Comparison of ENCODE assay signal across 17 cellular contexts in genomic region chr20:609371-609964, GRCh38. TPM values are rescaled to one million over a fixed set of nuclear protein-coding genes. Genes with fewer than 3 reads are reported as not detected.
DNase-seq lines count a peak whose midpoint lies in the region; ATAC-seq and TF ChIP-seq lines count a peak whose summit lies in the region.
"Had no signal": no experiment of that assay in that cellular context is flagged by ENCODE, and none has a peak within 500 bp of the region (broad histone marks: within the 10 kb centered on the region; RNA-seq: fewer than 3 reads in every experiment).

No MANE protein-coding gene starts in this region.

- H3K36me3 Mint-ChIP-seq in endothelial cell (ENCODE audit: low read depth, unreplicated experiment): peaks cover 3% of the 10 kb centered on the region
- H3K36me3 Mint-ChIP-seq: stimulated activated naive B cell treated with anti-CD40 and anti-IgM and Interleukin-4, amounts not matched to agents 10 μg/mL and 1 μg/mL and 100 μg/mL, for 72 hours had no signal

- peak overlapping the region; percentile 48 for H3K9ac ChIP-seq in HUES6 (ENCODE audit: low read length)

- peaks cover 29% of the 10 kb centered on the region for H3K4me1 ChIP-seq in HUES6 (ENCODE audit: control insufficient read depth, insufficient read depth, low read length)
- peaks cover 27% of the 10 kb centered on the region for H3K4me1 ChIP-seq in mesodermal cell (ENCODE audit: control insufficient read depth, insufficient read depth, low read length, poor library complexity, severe bottlenecking)
- H3K4me1 ChIP-seq: ascending aorta, prostate gland had no signal

- no peak for TF ChIP-seq CTCF in endothelial cell (IDR thresholded peaks at IDR 0.05; ENCODE audit: unreplicated experiment)

- peaks cover 46% of the 10 kb centered on the region for H3K4me1 Mint-ChIP-seq in endothelial cell (ENCODE audit: unreplicated experiment)
- H3K4me1 Mint-ChIP-seq: activated T-helper 17 cell treated with anti-CD3 and anti-CD28 coated beads, Interleukin-2, amount 50 U/mL, for 72 hours had no signal

- WGBS in mesodermal cell (ENCODE audit: insufficient coverage in 2 of 2), 2 experiments: 7 to 8% methylated on average over 35 to 48 of the region's 54 CpGs

- peak; percentile 80 for DNase-seq in D341Med (ENCODE audit: low spot score)
- no peak for DNase-seq in endothelial cell (ENCODE audit: low spot score)
- DNase-seq in NCI-H146 (lab: John Stamatoyannopoulos, UW): no peak
- no peak for DNase-seq in UCSD-AML1 (lab: John Stamatoyannopoulos, UW; ENCODE audit: unreplicated experiment)
- DNase-seq: activated CD4-positive, alpha-beta T cell treated with anti-CD3 and anti-CD28 coated beads, Interleukin-2, amount 10 ng/mL, durations not matched to agents 7 days and 5 days; AML-193; effector memory CD8-positive, alpha-beta T cell; stimulated activated naive B cell treated with anti-CD40 and anti-IgM and Interleukin-4, amounts not matched to agents 10 μg/mL and 1 μg/mL and 100 μg/mL, for 72 hours had no signal

- H3K9me3 ChIP-seq in HUES6 (ENCODE audit: control insufficient read depth, insufficient read depth, low read depth, low read length) (no peaks in the 10 kb centered on the region), mesodermal cell (ENCODE audit: control insufficient read depth, low read length) (no peaks in the 10 kb centered on the region)
- H3K9me3 ChIP-seq: ascending aorta, prostate gland had no signal

- no peak overlapping the region for H3K27ac ChIP-seq in HUES6 (ENCODE audit: low read depth, low read length)
- no peak overlapping the region for H3K27ac ChIP-seq in mesodermal cell (ENCODE audit: low read depth, low read length, severe bottlenecking)
- H3K27ac ChIP-seq: ascending aorta, prostate gland had no signal

- peaks cover 50% of the 10 kb centered on the region for H3K27me3 ChIP-seq in HUES6 (ENCODE audit: control insufficient read depth, insufficient read depth, low read length)
- H3K27me3 ChIP-seq: ascending aorta had no signal

- H3K4me3 ChIP-seq in HUES6 (ENCODE audit: low read depth, low read length) (peak overlapping the region; percentile 69), mesodermal cell (ENCODE audit: extremely low read depth, insufficient read depth, low read length, poor library complexity, severe bottlenecking) (peak overlapping the region; percentile 35)
- H3K4me3 ChIP-seq: prostate gland had no signal

- H3K27ac Mint-ChIP-seq in endothelial cell (ENCODE audit: unreplicated experiment): no peak overlapping the region
- H3K27ac Mint-ChIP-seq: activated CD4-positive, alpha-beta T cell treated with anti-CD3 and anti-CD28 coated beads, Interleukin-2, amount 10 ng/mL, durations not matched to agents 7 days and 5 days; activated T-helper 17 cell treated with anti-CD3 and anti-CD28 coated beads, Interleukin-2, amount 50 U/mL, for 72 hours; effector memory CD8-positive, alpha-beta T cell; stimulated activated naive B cell treated with anti-CD40 and anti-IgM and Interleukin-4, amounts not matched to agents 10 μg/mL and 1 μg/mL and 100 μg/mL, for 72 hours had no signal

- peak overlapping the region; percentile 60 for H3K4me3 Mint-ChIP-seq in endothelial cell (ENCODE audit: unreplicated experiment)
- H3K4me3 Mint-ChIP-seq: activated CD4-positive, alpha-beta T cell treated with anti-CD3 and anti-CD28 coated beads, Interleukin-2, amount 10 ng/mL, durations not matched to agents 7 days and 5 days; activated T-helper 17 cell treated with anti-CD3 and anti-CD28 coated beads, Interleukin-2, amount 50 U/mL, for 72 hours; effector memory CD8-positive, alpha-beta T cell; stimulated activated naive B cell treated with anti-CD40 and anti-IgM and Interleukin-4, amounts not matched to agents 10 μg/mL and 1 μg/mL and 100 μg/mL, for 72 hours had no signal

- H3K9me3 Mint-ChIP-seq in endothelial cell (ENCODE audit: unreplicated experiment): no peaks in the 10 kb centered on the region
- H3K9me3 Mint-ChIP-seq: activated CD4-positive, alpha-beta T cell treated with anti-CD3 and anti-CD28 coated beads, Interleukin-2, amount 10 ng/mL, durations not matched to agents 7 days and 5 days; activated T-helper 17 cell treated with anti-CD3 and anti-CD28 coated beads, Interleukin-2, amount 50 U/mL, for 72 hours; effector memory CD8-positive, alpha-beta T cell; stimulated activated naive B cell treated with anti-CD40 and anti-IgM and Interleukin-4, amounts not matched to agents 10 μg/mL and 1 μg/mL and 100 μg/mL, for 72 hours had no signal

- peaks cover 11% of the 10 kb centered on the region for H3K27me3 Mint-ChIP-seq in endothelial cell (ENCODE audit: unreplicated experiment)

- H3K36me3 ChIP-seq in HUES6 (ENCODE audit: control insufficient read depth, insufficient read depth, low read length) (no peaks in the 10 kb centered on the region), mesodermal cell (ENCODE audit: control insufficient read depth, insufficient read depth, low read length) (no peaks in the 10 kb centered on the region)
- H3K36me3 ChIP-seq: ascending aorta, prostate gland had no signal

- no peak for ATAC-seq in GM21576 (IDR thresholded peaks at IDR 0.05; ENCODE audit: unreplicated experiment)
- no peak for ATAC-seq in GM21381 (IDR thresholded peaks at IDR 0.05; ENCODE audit: unreplicated experiment)
- ATAC-seq: Panc1 had no signal

RNA-seq across cellular contexts. Expression of gene TCF15, which starts 0.6 kb away (rescaled TPM):
- 6.6 TPM for total RNA-seq in endothelial cell (ENCODE audit: unreplicated experiment)
- polyA plus RNA-seq in mesodermal cell (2013, experiment 1 of 2): 1.1 TPM
- 1.7 TPM for polyA plus RNA-seq in mesodermal cell (2013, experiment 2 of 2)
- total RNA-seq: activated CD4-positive, alpha-beta T cell treated with anti-CD3 and anti-CD28 coated beads, Interleukin-2, amount 10 ng/mL, durations not matched to agents 7 days and 5 days; activated T-helper 17 cell treated with anti-CD3 and anti-CD28 coated beads, Interleukin-2, amount 50 U/mL, for 72 hours; T-helper 2 cell treated with Interferon-gamma antibody and Interleukin-4, amounts not matched to agents 100 ng/mL and 5 ng/mL, for 36 hours had no signal

RNA-seq across cellular contexts. Expression of gene SRXN1, which starts 43.5 kb away (rescaled TPM):
- 4.1 TPM for total RNA-seq in endothelial cell (ENCODE audit: unreplicated experiment)
- 12.6 TPM for polyA plus RNA-seq in mesodermal cell (2013, experiment 1 of 2)
- 10.7 TPM for polyA plus RNA-seq in mesodermal cell (2013, experiment 2 of 2)
